Comparison of ENCODE assay signal across 23 cellular contexts in genomic region chr7:53521638-53522184, GRCh38.
"Had no signal": no experiment of that assay in that cellular context is flagged by ENCODE, and none has a peak within 500 bp of the region (broad histone marks: within the 10 kb centered on the region; RNA-seq: fewer than 3 reads in every experiment).

No MANE protein-coding gene starts in this region.

- ATAC-seq: gastrocnemius medialis; heart right ventricle; left lobe of liver; naive thymus-derived CD4-positive, alpha-beta T cell had no signal

- H3K4me3 ChIP-seq: esophagus muscularis mucosa, gastrocnemius medialis, heart right ventricle, ovary, right atrium auricular region, sigmoid colon, skin epidermis, stomach, thoracic aorta, transverse colon had no signal

- DNase-seq: effector memory CD4-positive, alpha-beta T cell; gastrocnemius medialis; heart right ventricle; hypothalamus; islet precursor cell; mammary epithelial cell; naive thymus-derived CD4-positive, alpha-beta T cell; nephron progenitor cell; ovary; sigmoid colon; stimulated activated naive CD4-positive, alpha-beta T cell; stomach; substantia nigra; transverse colon had no signal

- H3K4me1 ChIP-seq: esophagus muscularis mucosa, gastrocnemius medialis, heart right ventricle, right atrium auricular region, sigmoid colon, stomach, transverse colon had no signal

- H3K27me3 ChIP-seq: esophagus muscularis mucosa, gastrocnemius medialis, heart right ventricle, neutrophil, ovary, right atrium auricular region, sigmoid colon, stomach, transverse colon had no signal

- H3K27ac ChIP-seq: epithelial cell of prostate, esophagus muscularis mucosa, gastrocnemius medialis, heart right ventricle, neutrophil, ovary, right atrium auricular region, sigmoid colon, skin epidermis, stomach, thoracic aorta, transverse colon had no signal

- H3K9me3 ChIP-seq: esophagus muscularis mucosa, gastrocnemius medialis, neutrophil, ovary, right atrium auricular region, sigmoid colon, thoracic aorta, transverse colon had no signal

- H3K36me3 ChIP-seq: esophagus muscularis mucosa, gastrocnemius medialis, heart right ventricle, neutrophil, ovary, right atrium auricular region, sigmoid colon, stomach, thoracic aorta, transverse colon had no signal

- FAIRE-seq: endometrium, urothelium cell line had no signal
